ENCODE assay signal across 8 cellular contexts in the genomic region with DNA sequence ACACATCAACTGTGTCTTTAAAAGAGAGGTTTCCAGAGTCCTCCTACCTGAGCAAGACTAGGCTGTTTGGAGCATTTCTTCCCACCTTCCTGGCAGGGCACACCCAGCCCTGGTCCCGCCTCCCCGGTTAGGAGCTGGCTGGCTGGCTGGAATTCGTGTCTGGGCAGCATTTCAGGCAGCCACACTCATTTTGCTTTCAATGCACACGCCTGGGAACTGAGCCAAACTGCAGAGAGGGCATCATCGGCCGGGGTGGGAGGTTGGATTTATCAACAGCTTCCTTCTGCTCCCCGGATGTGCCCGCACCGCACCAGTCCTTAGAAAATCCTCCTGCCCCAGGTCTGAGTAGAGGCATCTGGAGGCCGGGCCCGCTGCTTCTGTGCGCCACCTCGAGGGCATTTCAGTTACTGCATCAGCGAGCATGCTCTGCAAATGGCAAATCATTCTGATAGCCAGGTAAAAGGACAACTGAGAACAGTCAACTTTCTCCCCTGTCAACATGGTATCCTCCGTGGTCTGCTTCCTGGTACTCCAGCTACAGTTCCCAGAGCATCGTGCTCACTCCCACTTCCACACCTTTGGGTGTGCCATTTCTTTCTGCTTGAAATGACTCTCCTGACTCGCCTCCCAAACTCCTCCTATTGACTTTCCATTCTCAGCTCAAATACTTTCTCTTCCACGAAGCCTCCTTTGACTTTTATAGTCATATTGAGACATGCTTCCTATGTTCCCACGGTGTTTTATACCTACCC. TPM values are rescaled to one million over a fixed set of nuclear protein-coding genes. Genes with fewer than 3 reads are reported as not detected.
DNase-seq lines count a peak whose midpoint lies in the region; ATAC-seq and TF ChIP-seq lines count a peak whose summit lies in the region.

No MANE protein-coding gene starts in this region.

- no peak overlapping the region for H2BK15ac ChIP-seq in H9 (ENCODE audit: low read depth, low read length)

- no peak overlapping the region for H3K27ac Mint-ChIP-seq in H9
- H3K27ac Mint-ChIP-seq in chondrocyte (ENCODE audit: unreplicated experiment) = peak overlapping the region; percentile 87

- peaks cover 22% of the 10 kb centered on the region; the same call in 1 of the 2 replicates for H3K27me3 ChIP-seq in H9 (ENCODE audit: insufficient read depth, low read length)

- WGBS in H9 (ENCODE audit: extremely low coverage, insufficient read length, low lambda C conversion rate) = no CpG with 5 or more reads among the region's 19 CpGs

- no peak overlapping the region for H4K91ac ChIP-seq in H9 (ENCODE audit: insufficient read length, low read depth, low read length)

- H2BK12ac ChIP-seq in H9 (ENCODE audit: insufficient read length, low read depth, low read length) = no peak overlapping the region

- H3K4me3 ChIP-seq in AG09309 (ENCODE audit: control insufficient read depth, low read depth, low read length) = no peak overlapping the region

- H3K79me1 ChIP-seq in H9 (ENCODE audit: insufficient read depth, low read depth, low read length, poor library complexity, severe bottlenecking) = no peaks in the 10 kb centered on the region

- H3K4me1 ChIP-seq in H9 (ENCODE audit: insufficient read depth, low read length) = no peaks in the 10 kb centered on the region

- peaks cover 2% of the 10 kb centered on the region for H4K20me1 ChIP-seq in H9 (ENCODE audit: control insufficient read depth, insufficient read depth, insufficient read length)

- DNase-seq in AG09309 (ENCODE audit: low read depth) = peak; percentile 83
- DNase-seq in H9 = peak; percentile 91
- DNase-seq in NCI-H345 treated with DMSO at 0.1 percent for 48 hours (lab: John Stamatoyannopoulos, UW; ENCODE audit: unreplicated experiment) = peak; percentile 95
- DNase-seq in activated CD4-positive, CD25-positive, alpha-beta regulatory T cell treated with anti-CD3 and anti-CD28 coated beads, Interleukin-2, amount 50 U/mL, for 72 hours = peak; percentile 90
- peak; percentile 97 for DNase-seq in chondrocyte (ENCODE audit: low spot score)
- DNase-seq in kidney glomerular epithelial cell (lab: John Stamatoyannopoulos, UW) = peak; percentile 99
- peak; percentile 74 to 81 for DNase-seq in stimulated activated CD4-positive, alpha-beta T cell treated with anti-CD3 and anti-CD28 coated beads, Interleukin-15, amount 100 ng/mL, for 48 hours (ENCODE audit: low read depth in 2 of 2)

- no peak for ATAC-seq in GM18873 (IDR thresholded peaks at IDR 0.05; ENCODE audit: low FRiP score, unreplicated experiment)

- no peak overlapping the region for H3T11ph ChIP-seq in H9 (ENCODE audit: low read length)

- H2BK20ac ChIP-seq in H9 (ENCODE audit: low read depth, low read length, poor library complexity, severe bottlenecking) = no peak overlapping the region

- H2BK120ac ChIP-seq in H9 (ENCODE audit: low read depth, low read length, poor library complexity, severe bottlenecking) = no peak overlapping the region

- H3K4me2 ChIP-seq in H9 (ENCODE audit: insufficient read depth, insufficient read length, low read length) = peak overlapping the region; percentile 14

- no peaks in the 10 kb centered on the region for H3K9me3 Mint-ChIP-seq in H9
- H3K9me3 Mint-ChIP-seq in chondrocyte (ENCODE audit: low read depth) = no peaks in the 10 kb centered on the region

- no peak overlapping the region for H3K4ac ChIP-seq in H9 (ENCODE audit: low read depth, low read length)

- TF ChIP-seq CTCF in AG09309 (IDR thresholded peaks at IDR 0.05; ENCODE audit: control insufficient read depth, insufficient read depth, low read depth, low read length, missing control alignments) (peak; percentile 90), H9 (conservative IDR thresholded peaks at IDR 0.05) (peak; percentile 97), chondrocyte (IDR thresholded peaks at IDR 0.05) (peak; percentile 97)

- H3K4me1 Mint-ChIP-seq in H9 (peaks cover 4 to 10% of the 10 kb centered on the region in 2 experiments; a peak in 3 of 4 replicates), chondrocyte (ENCODE audit: low read depth) (peaks cover 37% of the 10 kb centered on the region)

- no peak overlapping the region for H3K14ac ChIP-seq in H9 (ENCODE audit: insufficient read depth, low read length)

- peaks cover 3% of the 10 kb centered on the region for H3K23me2 ChIP-seq in H9 (ENCODE audit: insufficient read length, low read depth, low read length, poor library complexity, severe bottlenecking)

- no peaks in the 10 kb centered on the region for H3K79me2 ChIP-seq in H9 (ENCODE audit: insufficient read depth, low read length)

- no peaks in the 10 kb centered on the region for H3K27me3 Mint-ChIP-seq in H9 (ENCODE audit: low read depth)
- no peaks in the 10 kb centered on the region for H3K27me3 Mint-ChIP-seq in chondrocyte (ENCODE audit: low read depth)

- H3K56ac ChIP-seq in H9 (ENCODE audit: insufficient read length, low read depth, low read length) = no peak overlapping the region

- no peak overlapping the region for H3K9ac ChIP-seq in H9 (ENCODE audit: extremely low read depth, insufficient read length, low read length)

- H2AK5ac ChIP-seq in H9 (ENCODE audit: insufficient read length, low read length) = no peak overlapping the region

- no peak overlapping the region for H4K8ac ChIP-seq in H9 (replicated peaks; ENCODE audit: insufficient read length, low read depth, low read length)

- H3K27ac ChIP-seq in H9 (ENCODE audit: insufficient read length, low read depth, low read length) = no peak overlapping the region

- no peaks in the 10 kb centered on the region for H3K9me3 ChIP-seq in H9 (ENCODE audit: control insufficient read depth, low read depth, low read length)

- peak overlapping the region; percentile 0 for H2AFZ ChIP-seq in H9 (ENCODE audit: low read length)

- H2BK5ac ChIP-seq in H9 (ENCODE audit: insufficient read length, low read length) = no peak overlapping the region

- H4K5ac ChIP-seq in H9 (ENCODE audit: insufficient read length, low read depth, low read length) = no peak overlapping the region

- no peak overlapping the region for H3K23ac ChIP-seq in H9 (ENCODE audit: insufficient read length, low read depth, low read length)

- H3K18ac ChIP-seq in H9 (ENCODE audit: insufficient read length, low read depth, low read length) = no peak overlapping the region

- H3K36me3 Mint-ChIP-seq in H9 (ENCODE audit: insufficient read depth in 1 of 3, low read depth in 3 of 3) = no peaks in the 10 kb centered on the region
- peaks cover 2% of the 10 kb centered on the region for H3K36me3 Mint-ChIP-seq in chondrocyte (ENCODE audit: low read depth)

- H3K4me3 Mint-ChIP-seq in H9 = peak overlapping the region; percentile 45 to 60; a peak in 4 of 5 replicates
- no peak overlapping the region for H3K4me3 Mint-ChIP-seq in chondrocyte (ENCODE audit: unreplicated experiment)

RNA-seq across cellular contexts. Expression of gene TCEA3, which starts 20.6 kb away (rescaled TPM):
- total RNA-seq in H9 (2021) (0.29 and 0.37 TPM in 2 replicates), chondrocyte (15.7 to 17.8 TPM (median 16.9 TPM) in 3 replicates)

RNA-seq across cellular contexts. Expression of gene ZNF436, which starts 34.3 kb away (rescaled TPM):
- 0.44 and 0.52 TPM in 2 replicates for total RNA-seq in H9 (2021)
- total RNA-seq in chondrocyte = 17.0 to 18.6 TPM (median 17.4 TPM) in 3 replicates

RNA-seq across cellular contexts. Expression of gene HNRNPR, which starts 59.8 kb away (rescaled TPM):
- total RNA-seq in H9 (2021) (196 and 197 TPM in 2 replicates), chondrocyte (91.0 to 151 TPM (median 91.3 TPM) in 3 replicates)

Comparison
In these comparisons a context has a peak if more than half of its experiments do, and no peak if none do; other contexts are left out.
1. RNA of gene TCEA3, which starts 20.6 kb away (total RNA-seq): 15.7 to 17.8 TPM in chondrocyte; 0.29 to 0.37 TPM in H9; every median in the first group is over 10 times any median in the second.
2. RNA of gene ZNF436, which starts 34.3 kb away (total RNA-seq): 17.0 to 18.6 TPM in chondrocyte; 0.44 to 0.52 TPM in H9; every median in the first group is over 10 times any median in the second.
3. Peak in every context shown above with its lines, with median percentiles within 50 percentile points of each other: DNase-seq and CTCF ChIP-seq.